In the genomic region with DNA sequence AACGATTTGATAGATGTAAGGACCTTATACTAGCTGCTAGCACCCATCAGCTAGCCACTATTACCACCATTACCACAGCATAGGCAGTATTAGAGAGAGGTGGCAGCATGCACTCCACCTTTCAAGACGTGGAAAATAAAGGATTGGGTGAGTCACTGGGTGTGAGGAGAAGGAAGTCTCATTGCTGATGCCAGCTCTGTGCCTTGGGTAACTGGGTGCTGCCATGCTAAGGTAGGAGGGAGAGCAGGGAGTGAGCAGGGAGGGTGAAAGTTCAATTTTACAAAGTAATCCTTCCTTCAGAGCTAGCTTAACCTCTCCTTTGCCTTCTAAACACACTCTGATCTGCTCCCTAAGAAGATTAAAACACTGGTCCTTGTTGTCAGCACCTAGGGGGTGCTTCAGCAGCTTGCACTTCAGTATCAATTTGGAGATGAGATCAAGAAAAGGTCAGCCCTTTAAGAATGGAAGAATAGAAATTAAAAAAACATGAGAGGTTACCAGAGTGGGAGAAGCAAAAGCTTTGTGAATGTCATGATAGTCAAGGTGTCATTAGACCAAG, we compare ENCODE assay signal across 12 cellular contexts. TPM values are rescaled to one million over a fixed set of nuclear protein-coding genes. Genes with fewer than 3 reads are reported as not detected.
DNase-seq lines count a peak whose midpoint lies in the region; ATAC-seq, FAIRE-seq and TF ChIP-seq lines count a peak whose summit lies in the region.
"Had no signal": no experiment of that assay in that cellular context is flagged by ENCODE, and none has a peak within 500 bp of the region (broad histone marks: within the 10 kb centered on the region; RNA-seq: fewer than 3 reads in every experiment).

No MANE protein-coding gene starts in this region.

- H3K9me3 ChIP-seq in endothelial cell of umbilical vein (replicated peaks; ENCODE audit: control insufficient read depth, insufficient read depth, low read length) (no peaks in the 10 kb centered on the region), stomach (no peaks in the 10 kb centered on the region), A673 (ENCODE audit: low read depth, low read length, poor library complexity, severe bottlenecking) (no peaks in the 10 kb centered on the region)
- H3K9me3 ChIP-seq: heart left ventricle had no signal

- TF ChIP-seq CTCF in endothelial cell of umbilical vein (IDR thresholded peaks at IDR 0.05; ENCODE audit: extremely low read depth in 1 of 2, insufficient read depth in 1 of 2, low read depth in 1 of 2, low read length in 2 of 2) = no peak
- no peak for TF ChIP-seq CTCF in stomach (IDR thresholded peaks at IDR 0.05)
- no peak for TF ChIP-seq CTCF in A673 (conservative IDR thresholded peaks at IDR 0.05; ENCODE audit: low read depth, low read length)

- BruUV-seq in endothelial cell of umbilical vein (replicated peaks; lab: Mats Ljungman, UMichigan) = no TSS peak
- no TSS peak for BruUV-seq in A673 (replicated peaks; lab: Mats Ljungman, UMichigan)

- intact Hi-C loops in activated CD4-positive, alpha-beta memory T cell treated with anti-CD3 and anti-CD28 coated beads for 36 hours (cut with micrococcal nuclease) = no loop called here
- intact Hi-C loops in endothelial cell of umbilical vein (cut with micrococcal nuclease) = no loop called here
- intact Hi-C loops in stomach (cut with DNase I; ENCODE audit: low total_unique reads) = no loop called here
- intact Hi-C loops in A673 (cut with micrococcal nuclease; ENCODE audit: unreplicated experiment) = no loop called here

- POLR2A ChIA-PET in activated CD4-positive, alpha-beta memory T cell treated with anti-CD3 and anti-CD28 coated beads, Interleukin-2, amount 10 ng/mL, durations not matched to agents 7 days and 5 days (lab: Charles Lee) = interaction anchor here (1.1 to 3.2 kb wide), 8 partner anchors 15 to 311 kb away, joined by 3 to 22 read pairs (median 10); partner anchors contain the start of genes H3-3A, PARP1 and SDE2
- POLR2A ChIA-PET in activated CD4-positive, alpha-beta memory T cell treated with anti-CD3 and anti-CD28 coated beads for 36 hours (lab: Charles Lee) = no interaction called here
- POLR2A ChIA-PET in endothelial cell of umbilical vein (lab: Charles Lee) (no interaction called here), A673 (lab: Charles Lee; ENCODE audit: low non-redundant PET) (no interaction called here)

- no peak for ATAC-seq in HG03097 (IDR thresholded peaks at IDR 0.05; ENCODE audit: low FRiP score, unreplicated experiment)
- ATAC-seq: heart left ventricle had no signal

- H3K36me3 ChIP-seq in endothelial cell of umbilical vein (ENCODE audit: control insufficient read depth in 2 of 2, extremely low read depth in 1 of 2, insufficient read depth in 2 of 2, low read length in 2 of 2) (no peaks in the 10 kb centered on the region), stomach (no peaks in the 10 kb centered on the region), A673 (ENCODE audit: insufficient read depth, low read length, poor library complexity, severe bottlenecking) (no peaks in the 10 kb centered on the region)
- H3K36me3 ChIP-seq: heart left ventricle had no signal

- no peaks in the 10 kb centered on the region for H4K20me1 ChIP-seq in endothelial cell of umbilical vein (replicated peaks; ENCODE audit: control insufficient read depth, extremely low read depth, insufficient read depth, low read length)

- no peak for TF ChIP-seq EP300 in stomach (IDR thresholded peaks at IDR 0.05)

- no peak overlapping the region for H3K4me3 ChIP-seq in endothelial cell of umbilical vein (replicated peaks in 1 of 3; ENCODE audit: insufficient read depth in 1 of 3, low read depth in 1 of 3, low read length in 3 of 3)
- H3K4me3 ChIP-seq in stomach = no peak overlapping the region
- H3K4me3 ChIP-seq in A673 (ENCODE audit: low read depth, low read length, poor library complexity, severe bottlenecking) = no peak overlapping the region

- H3K4me2 ChIP-seq in endothelial cell of umbilical vein (ENCODE audit: insufficient read depth, low read length) = no peak overlapping the region

- H3K27me3 Mint-ChIP-seq in activated CD4-positive, alpha-beta memory T cell treated with anti-CD3 and anti-CD28 coated beads, Interleukin-2, amount 10 ng/mL, durations not matched to agents 7 days and 5 days = peaks cover 27% of the 10 kb centered on the region
- peaks cover 8% of the 10 kb centered on the region for H3K27me3 Mint-ChIP-seq in activated CD4-positive, alpha-beta memory T cell treated with anti-CD3 and anti-CD28 coated beads for 36 hours

- H3K36me3 Mint-ChIP-seq in activated CD4-positive, alpha-beta memory T cell treated with anti-CD3 and anti-CD28 coated beads, Interleukin-2, amount 10 ng/mL, durations not matched to agents 7 days and 5 days (ENCODE audit: low read depth) = peaks cover under 1% of the 10 kb centered on the region
- H3K36me3 Mint-ChIP-seq in activated CD4-positive, alpha-beta memory T cell treated with anti-CD3 and anti-CD28 coated beads for 36 hours = no peaks in the 10 kb centered on the region

- H2AFZ ChIP-seq in endothelial cell of umbilical vein (ENCODE audit: low read depth, low read length) = peak overlapping the region; percentile 48

- CTCF ChIA-PET in activated CD4-positive, alpha-beta memory T cell treated with anti-CD3 and anti-CD28 coated beads, Interleukin-2, amount 10 ng/mL, durations not matched to agents 7 days and 5 days (lab: Charles Lee) = interaction anchor here (0.9 to 3.6 kb wide), 5 partner anchors 23 to 246 kb away, joined by 3 to 41 read pairs (median 6); partner anchors contain the start of gene PARP1
- CTCF ChIA-PET in activated CD4-positive, alpha-beta memory T cell treated with anti-CD3 and anti-CD28 coated beads for 36 hours (lab: Charles Lee) = interaction anchor here (1.0 to 2.6 kb wide), 7 partner anchors 23 to 298 kb away, joined by 3 to 16 read pairs (median 3); partner anchors contain the start of gene PARP1
- CTCF ChIA-PET in endothelial cell of umbilical vein (lab: Charles Lee) = interaction anchor here (1.2 to 2.3 kb wide), 3 partner anchors 15 to 97 kb away, joined by 3 to 18 read pairs (median 10); partner anchors contain the start of gene PARP1
- CTCF ChIA-PET in A673 (lab: Charles Lee) = no interaction called here

- no peaks in the 10 kb centered on the region for H3K9me1 ChIP-seq in endothelial cell of umbilical vein (replicated peaks; ENCODE audit: control insufficient read depth, extremely low read depth, insufficient read depth, low read length)

- H3K4me1 ChIP-seq in endothelial cell of umbilical vein (ENCODE audit: control insufficient read depth, extremely low read depth, insufficient read depth, low read length) = peaks cover 13% of the 10 kb centered on the region
- peaks cover 0 to 26% (median 23%) of the 10 kb centered on the region in 4 donors for H3K4me1 ChIP-seq in stomach
- peaks cover 12% of the 10 kb centered on the region for H3K4me1 ChIP-seq in A673 (ENCODE audit: insufficient read depth, low read length, poor library complexity, severe bottlenecking)

- no peak for FAIRE-seq in endothelial cell of umbilical vein (lab: Jason Lieb, UNC)

- dilution Hi-C loops in endothelial cell of umbilical vein (cut with MboI; ENCODE audit: extremely low pct_ligation_motif_present, low sequenced_read_pairs) = no loop called here

- H3K79me2 ChIP-seq in endothelial cell of umbilical vein (ENCODE audit: control insufficient read depth, insufficient read depth, low read length) = peaks cover 30% of the 10 kb centered on the region

- peaks cover 3 to 4% of the 10 kb centered on the region in 2 experiments for H3K27me3 ChIP-seq in endothelial cell of umbilical vein (ENCODE audit: control insufficient read depth in 2 of 2, insufficient read depth in 2 of 2, low read length in 2 of 2)
- no peaks in the 10 kb centered on the region for H3K27me3 ChIP-seq in stomach
- H3K27me3 ChIP-seq in A673 (replicated peaks; ENCODE audit: insufficient read depth, low read depth, low read length, poor library complexity) = no peaks in the 10 kb centered on the region
- H3K27me3 ChIP-seq: heart left ventricle had no signal

- H3K4me1 Mint-ChIP-seq in activated CD4-positive, alpha-beta memory T cell treated with anti-CD3 and anti-CD28 coated beads, Interleukin-2, amount 10 ng/mL, durations not matched to agents 7 days and 5 days = peaks cover 25% of the 10 kb centered on the region
- peaks cover 12% of the 10 kb centered on the region for H3K4me1 Mint-ChIP-seq in activated CD4-positive, alpha-beta memory T cell treated with anti-CD3 and anti-CD28 coated beads for 36 hours (ENCODE audit: low read depth)

- no peaks in the 10 kb centered on the region for H3K9me3 Mint-ChIP-seq in activated CD4-positive, alpha-beta memory T cell treated with anti-CD3 and anti-CD28 coated beads, Interleukin-2, amount 10 ng/mL, durations not matched to agents 7 days and 5 days
- no peaks in the 10 kb centered on the region for H3K9me3 Mint-ChIP-seq in activated CD4-positive, alpha-beta memory T cell treated with anti-CD3 and anti-CD28 coated beads for 36 hours

- no peak overlapping the region for H3K27ac ChIP-seq in endothelial cell of umbilical vein (ENCODE audit: insufficient read depth, low read depth, low read length)
- H3K27ac ChIP-seq in stomach = peak overlapping the region in 2 of 5 donors; percentile 72 to 78
- no peak overlapping the region for H3K27ac ChIP-seq in A673 (ENCODE audit: low read depth, low read length, poor library complexity, severe bottlenecking)

- H3K9ac ChIP-seq in endothelial cell of umbilical vein (replicated peaks; ENCODE audit: extremely low read depth, insufficient read depth, low read length) = no peak overlapping the region

- DNase-seq in activated CD4-positive, alpha-beta memory T cell treated with anti-CD3 and anti-CD28 coated beads, Interleukin-2, amount 10 ng/mL, durations not matched to agents 7 days and 5 days = no peak
- no peak for DNase-seq in activated CD4-positive, alpha-beta memory T cell treated with anti-CD3 and anti-CD28 coated beads for 36 hours
- peak; percentile 33 for DNase-seq in NCI-H2227 treated with DMSO at 0.1 percent for 48 hours (lab: John Stamatoyannopoulos, UW)
- DNase-seq in endothelial cell of umbilical vein (ENCODE audit: low read depth, low spot score) = no peak
- DNase-seq in stomach = peak; percentile 36
- DNase-seq in A673 (ENCODE audit: low spot score) = no peak
- DNase-seq in CD1c-positive myeloid dendritic cell (ENCODE audit: extremely low spot score) = no peak
- DNase-seq: activated CD8-positive, alpha-beta memory T cell treated with anti-CD3 and anti-CD28 coated beads, Interleukin-2, amount 50 U/mL, for 48 hours; heart left ventricle; RPMI8226; T1000 had no signal

- TF ChIP-seq POLR2A in endothelial cell of umbilical vein (IDR thresholded peaks at IDR 0.05; ENCODE audit: low read depth, low read length) = no peak
- no peak for TF ChIP-seq POLR2A in stomach (IDR thresholded peaks at IDR 0.05)

- H3K4me3 Mint-ChIP-seq in activated CD4-positive, alpha-beta memory T cell treated with anti-CD3 and anti-CD28 coated beads, Interleukin-2, amount 10 ng/mL, durations not matched to agents 7 days and 5 days = peak overlapping the region; percentile 74
- H3K4me3 Mint-ChIP-seq in activated CD4-positive, alpha-beta memory T cell treated with anti-CD3 and anti-CD28 coated beads for 36 hours = no peak overlapping the region

- H3K27ac Mint-ChIP-seq in activated CD4-positive, alpha-beta memory T cell treated with anti-CD3 and anti-CD28 coated beads, Interleukin-2, amount 10 ng/mL, durations not matched to agents 7 days and 5 days = no peak overlapping the region
- no peak overlapping the region for H3K27ac Mint-ChIP-seq in activated CD4-positive, alpha-beta memory T cell treated with anti-CD3 and anti-CD28 coated beads for 36 hours

- 49 to 73% (median 53%) methylated on average over 2 of the region's 2 CpGs for WGBS in stomach, 5 donors

RNA-seq across cellular contexts. Expression of gene LIN9, which starts 1.8 kb away (rescaled TPM):
- total RNA-seq in activated CD4-positive, alpha-beta memory T cell treated with anti-CD3 and anti-CD28 coated beads, Interleukin-2, amount 10 ng/mL, durations not matched to agents 7 days and 5 days = 10 to 100 TPM; 10.4 to 11.5 TPM
- 1 to 10 TPM; 9.5 to 9.6 TPM for total RNA-seq in activated CD4-positive, alpha-beta memory T cell treated with anti-CD3 and anti-CD28 coated beads for 36 hours
- total RNA-seq in endothelial cell of umbilical vein (7.6 and 9.4 TPM in 2 replicates), stomach (10 to 100 TPM in 1 of 5 donors, 1 to 10 TPM in 3, not detected in 1; 1.3 to 45.5 (median 7.1) TPM), A673 (2021) (20.2 and 20.7 TPM in 2 replicates)
- polyA plus RNA-seq in endothelial cell of umbilical vein (2.0 and 2.5 TPM in 2 replicates), stomach (1 to 10 TPM; 2.4 to 2.9 (median 2.5) TPM)
- polyA plus RNA-seq in endothelial cell of umbilical vein (2011; cell fraction: cytosol; rRNA removed) = 3.2 and 3.8 TPM in 2 replicates
- polyA plus RNA-seq in endothelial cell of umbilical vein (2011; cell fraction: nucleus; rRNA removed) = 3.9 and 5.9 TPM in 2 replicates
- 3.2 and 5.6 TPM in 2 replicates for polyA plus RNA-seq in endothelial cell of umbilical vein (2012)
- 2.1 and 3.3 TPM in 2 replicates for polyA minus RNA-seq in endothelial cell of umbilical vein
- polyA minus RNA-seq in endothelial cell of umbilical vein (2011; cell fraction: cytosol; rRNA and poly(A)+ RNA removed) = 5.7 TPM
- polyA minus RNA-seq in endothelial cell of umbilical vein (2011; cell fraction: nucleus; rRNA and poly(A)+ RNA removed) = 5.0 and 5.6 TPM in 2 replicates

Comparison
In these comparisons a context has a peak if more than half of its experiments do, and no peak if none do; other contexts are left out.
1. DNase-seq: peak in NCI-H2227 treated with DMSO at 0.1 percent for 48 hours (single experiment) and stomach (single experiment); none in activated CD4-positive, alpha-beta memory T cell treated with anti-CD3 and anti-CD28 coated beads, Interleukin-2, amount 10 ng/mL, durations not matched to agents 7 days and 5 days (single experiment), activated CD4-positive, alpha-beta memory T cell treated with anti-CD3 and anti-CD28 coated beads for 36 hours (single experiment), endothelial cell of umbilical vein (single experiment), A673 (single experiment) and CD1c-positive myeloid dendritic cell (single experiment).